ENCODE assay signal across 9 cellular contexts in genomic region chr6:133707456-133707855, GRCh38.
A peak's percentile ranks its signal among the peaks of the same experiment; 100 is the strongest.
DNase-seq lines count a peak whose midpoint lies in the region; ATAC-seq and TF ChIP-seq lines count a peak whose summit lies in the region.
"Had no signal": no experiment of that assay in that cellular context is flagged by ENCODE, and none has a peak within 500 bp of the region (broad histone marks: within the 10 kb centered on the region; RNA-seq: fewer than 3 reads in every experiment).

No MANE protein-coding gene starts in this region.

- no peaks in the 10 kb centered on the region for H3K27me3 Mint-ChIP-seq in central memory CD8-positive, alpha-beta T cell

- peak; percentile 90 for DNase-seq in AG04449 (ENCODE audit: low read depth, low spot score)
- peak; percentile 73 for DNase-seq in MG63
- no peak for DNase-seq in central memory CD8-positive, alpha-beta T cell (ENCODE audit: low spot score in 2 of 2)
- no peak for DNase-seq in HPDE6-E6E7 (ENCODE audit: extremely low spot score)
- no peak for DNase-seq in SK-N-DZ (ENCODE audit: low spot score)
- no peak for DNase-seq in HuH-7 (ENCODE audit: low spot score)
- no peak for DNase-seq in activated CD4-positive, alpha-beta T cell treated with anti-CD3 and anti-CD28 coated beads for 4 hours
- DNase-seq: heart right ventricle had no signal

- ATAC-seq in GM19043 (IDR thresholded peaks at IDR 0.05; ENCODE audit: low read depth, unreplicated experiment): peak; percentile 55
- peak; percentile 65 for ATAC-seq in central memory CD8-positive, alpha-beta T cell (replicated peaks; ENCODE audit: extremely low read depth, poor library complexity, severe bottlenecking)

- no peaks in the 10 kb centered on the region; the same call in 1 of the 2 replicates for H3K36me3 ChIP-seq in MG63
- H3K36me3 ChIP-seq: heart right ventricle had no signal

- H3K27ac Mint-ChIP-seq in central memory CD8-positive, alpha-beta T cell (ENCODE audit: low read depth): no peak overlapping the region

- 0 out of 2 replicates have a peak, but pooled peaks cover 2% of the 10 kb centered on the region for H3K9me3 ChIP-seq in MG63
- H3K9me3 ChIP-seq: heart right ventricle had no signal

- no peak overlapping the region for H3K4me3 Mint-ChIP-seq in central memory CD8-positive, alpha-beta T cell

- no peaks in the 10 kb centered on the region for H3K27me3 ChIP-seq in MG63
- H3K27me3 ChIP-seq: heart right ventricle had no signal

- CTCF ChIA-PET in AG04449 (lab: Yijun Ruan, JAX): interaction anchor here (1.3 to 4.1 kb wide), 2 partner anchors 131 to 138 kb away, joined by 5 to 28 read pairs; no protein-coding TSS in a partner anchor

- TF ChIP-seq CTCF in AG04449 (IDR thresholded peaks at IDR 0.05; ENCODE audit: insufficient read depth, low read length, missing control alignments): no peak

- H3K4me1 Mint-ChIP-seq in central memory CD8-positive, alpha-beta T cell: no peaks in the 10 kb centered on the region

- POLR2A ChIA-PET in AG04449 (lab: Yijun Ruan, JAX): interaction anchor here (1.2 kb wide), 1 partner anchor 119 kb away, joined by 3 read pairs; no protein-coding TSS in a partner anchor

- H3K9me3 Mint-ChIP-seq in central memory CD8-positive, alpha-beta T cell: no peaks in the 10 kb centered on the region

- no peak overlapping the region for H3K4me3 ChIP-seq in AG04449 (ENCODE audit: low read depth, low read length)
- no peak overlapping the region for H3K4me3 ChIP-seq in MG63
- H3K4me3 ChIP-seq: heart right ventricle had no signal

- no peaks in the 10 kb centered on the region for H3K36me3 Mint-ChIP-seq in central memory CD8-positive, alpha-beta T cell (ENCODE audit: insufficient read depth)

Comparison
In these comparisons a context has a peak if more than half of its experiments do, and no peak if none do; other contexts are left out.
1. DNase-seq: peak in AG04449 (single experiment) and MG63 (single experiment); none in central memory CD8-positive, alpha-beta T cell (0 of 2), HPDE6-E6E7 (single experiment), SK-N-DZ (single experiment), HuH-7 (single experiment) and activated CD4-positive, alpha-beta T cell treated with anti-CD3 and anti-CD28 coated beads for 4 hours (0 of 2).